Comparison of ENCODE assay signal across 8 cellular contexts in genomic region chr11:61293869-61294716, GRCh38. TPM values are rescaled to one million over a fixed set of nuclear protein-coding genes. Genes with fewer than 3 reads are reported as not detected.
DNase-seq lines count a peak whose midpoint lies in the region; ATAC-seq and TF ChIP-seq lines count a peak whose summit lies in the region.

No MANE protein-coding gene starts in this region.

- no peaks in the 10 kb centered on the region for H3K9me3 ChIP-seq in gastroesophageal sphincter
- H3K9me3 ChIP-seq in ovary = no peaks in the 10 kb centered on the region
- no peaks in the 10 kb centered on the region for H3K9me3 ChIP-seq in uterus

- no CpG with 5 or more reads among the region's 60 CpGs for WGBS in gastroesophageal sphincter (ENCODE audit: low coverage in 1 of 2), 2 donors
- 2% methylated on average over 42 to 60 of the region's 60 CpGs for WGBS in ovary, 3 donors

- H3K4me3 ChIP-seq in gastroesophageal sphincter = peak overlapping the region; percentile 30 to 66
- H3K4me3 ChIP-seq in ovary = peak overlapping the region; percentile 59
- peak overlapping the region; percentile 50 to 59 for H3K4me3 ChIP-seq in uterus

- peak in 1 of 4 experiments; percentile 31 for TF ChIP-seq CTCF in gastroesophageal sphincter (IDR thresholded peaks at IDR 0.05)
- no peak for TF ChIP-seq CTCF in ovary (IDR thresholded peaks at IDR 0.05)
- no peak for TF ChIP-seq CTCF in uterus (IDR thresholded peaks at IDR 0.05)

- ATAC-seq in HG02759 (IDR thresholded peaks at IDR 0.05; ENCODE audit: unreplicated experiment) = peak; percentile 46
- ATAC-seq in gastroesophageal sphincter = peak; percentile 37

- peaks cover 0 to 44% (median 23%) of the 10 kb centered on the region in 3 donors for H3K4me1 ChIP-seq in gastroesophageal sphincter
- peaks cover 19% of the 10 kb centered on the region for H3K4me1 ChIP-seq in ovary (ENCODE audit: insufficient read depth)
- H3K4me1 ChIP-seq in uterus = peaks cover 0 to 14% of the 10 kb centered on the region in 2 donors

- no peak for TF ChIP-seq EP300 in gastroesophageal sphincter (IDR thresholded peaks at IDR 0.05)
- TF ChIP-seq EP300 in ovary (IDR thresholded peaks at IDR 0.05) = no peak

- H3K27ac ChIP-seq in gastroesophageal sphincter = peak overlapping the region in 2 of 4 donors; percentile 45 to 63
- peak overlapping the region; percentile 82 to 95 for H3K27ac ChIP-seq in ovary
- peak overlapping the region; percentile 50 to 63 for H3K27ac ChIP-seq in uterus

- peaks cover 0 to 24% of the 10 kb centered on the region in 2 donors for H3K36me3 ChIP-seq in gastroesophageal sphincter
- no peaks in the 10 kb centered on the region for H3K36me3 ChIP-seq in ovary
- no peaks in the 10 kb centered on the region for H3K36me3 ChIP-seq in uterus

- peak; percentile 36 for DNase-seq in SKM-1 treated with dmso at 0.1 percent for 144 hours (lab: John Stamatoyannopoulos, UW; ENCODE audit: unreplicated experiment)
- no peak for DNase-seq in SKM-1 (lab: John Stamatoyannopoulos, UW; ENCODE audit: unreplicated experiment)
- DNase-seq in NCI-H2081 (lab: John Stamatoyannopoulos, UW) = peak; percentile 58 to 85
- peak; percentile 32 for DNase-seq in activated T-cell treated with anti-CD3 and anti-CD28 coated beads, Interleukin-2, amount 50 U/mL, for 1 hour
- peak; percentile 84 to 94 (median 88) for DNase-seq in ovary
- DNase-seq in uterus = peak; percentile 52 to 80

- H3K27me3 ChIP-seq in gastroesophageal sphincter (peaks cover 46% of the 10 kb centered on the region), ovary (no peaks in the 10 kb centered on the region), uterus (no peaks in the 10 kb centered on the region)

- no peak for TF ChIP-seq POLR2A in gastroesophageal sphincter (IDR thresholded peaks at IDR 0.05)
- TF ChIP-seq POLR2A in ovary (IDR thresholded peaks at IDR 0.05) = peak; percentile 40
- TF ChIP-seq POLR2A in uterus (IDR thresholded peaks at IDR 0.05) = no peak

- intact Hi-C loops in ovary (cut with DNase I) = no loop called here
- intact Hi-C loops in uterus (cut with DNase I; ENCODE audit: low total_unique reads) = no loop called here

RNA-seq across cellular contexts. Expression of gene VWCE, which starts 1.0 kb away (rescaled TPM):
- 1 to 10 TPM in 1 of 4 donors, under 1 TPM in 2, not detected in 1; 0.78 to 1.0 (median 0.94) TPM for total RNA-seq in gastroesophageal sphincter
- total RNA-seq in ovary = 10 to 100 TPM in 6 of 7 donors, 1 to 10 TPM in 1; 9.4 to 39.9 (median 17.2) TPM
- polyA plus RNA-seq in ovary = 1 to 10 TPM; 1.9 to 6.9 TPM
- 1 to 10 TPM in 2 of 4 donors, under 1 TPM in 2; 0.51 to 6.5 (median 1.2) TPM for total RNA-seq in uterus

RNA-seq across cellular contexts. Expression of gene DDB1, which starts 38.8 kb away (rescaled TPM):
- total RNA-seq in gastroesophageal sphincter = 100 to 1,000 TPM; 139 to 159 (median 140) TPM
- total RNA-seq in ovary = 100 to 1,000 TPM; 117 to 264 (median 217) TPM
- polyA plus RNA-seq in ovary = 100 to 1,000 TPM; 137 to 270 TPM
- total RNA-seq in uterus = 100 to 1,000 TPM in 3 of 4 donors, 10 to 100 TPM in 1; 87.9 to 231 (median 155) TPM

RNA-seq across cellular contexts. Expression of gene TKFC, which starts 38.9 kb away (rescaled TPM):
- total RNA-seq in gastroesophageal sphincter (10 to 100 TPM in 3 of 4 donors, 1 to 10 TPM in 1; 9.4 to 15.1 (median 13.4) TPM), ovary (10 to 100 TPM; 19.0 to 41.4 (median 36.3) TPM), uterus (10 to 100 TPM in 2 of 4 donors, 1 to 10 TPM in 2; 3.6 to 28.5 (median 11.9) TPM)
- polyA plus RNA-seq in ovary = 10 to 100 TPM; 22.6 to 27.0 TPM

RNA-seq across cellular contexts. Expression of gene PGA5, which starts 53.1 kb away (rescaled TPM):
- total RNA-seq in gastroesophageal sphincter (under 1 TPM in 1 of 4 donors, not detected in 3; 0.54 TPM), ovary (1 to 10 TPM in 1 of 7 donors, under 1 TPM in 2, not detected in 4; 0.69 to 1.7 (median 0.94) TPM), uterus (not detected)
- polyA plus RNA-seq in ovary = 1 to 10 TPM in 1 of 2 donors, under 1 TPM in 1; 0.27 to 1.1 TPM
